ENCODE assay signal across 11 cellular contexts in the genomic region with DNA sequence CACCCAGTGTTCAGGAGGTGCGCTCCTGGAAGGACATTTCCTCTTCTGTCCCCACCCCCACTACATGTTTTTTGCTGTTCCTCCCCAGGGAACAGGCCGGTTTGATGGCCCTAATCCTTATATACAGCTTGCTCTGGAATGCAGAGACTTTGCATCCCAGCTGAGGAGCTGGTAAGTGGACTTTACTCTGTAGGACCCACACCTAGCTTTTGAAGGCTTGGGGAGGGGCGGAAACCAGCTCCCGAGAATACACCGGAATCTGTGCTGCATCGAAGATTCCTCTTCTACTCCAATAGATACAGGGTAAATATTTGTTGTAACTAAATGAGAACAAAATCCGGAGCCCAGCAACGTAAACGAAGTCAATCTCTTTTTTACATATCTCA. TPM values are rescaled to one million over a fixed set of nuclear protein-coding genes. Genes with fewer than 3 reads are reported as not detected.
DNase-seq lines count a peak whose midpoint lies in the region; ATAC-seq and TF ChIP-seq lines count a peak whose summit lies in the region.
"Had no signal": no experiment of that assay in that cellular context is flagged by ENCODE, and none has a peak within 500 bp of the region (broad histone marks: within the 10 kb centered on the region; RNA-seq: fewer than 3 reads in every experiment).

No MANE protein-coding gene starts in this region.

- in situ Hi-C loops in Panc1 (cut with HindIII; ENCODE audit: low pct_unique_long_range_greater_than_20kb, low sequenced_read_pairs) (no loop called here), KBM-7 (cut with MboI; ENCODE audit: low pct_unique_long_range_greater_than_20kb, low sequenced_read_pairs) (no loop called here)

- H3K9ac ChIP-seq in iPS-18a (ENCODE audit: low read length) = peak overlapping the region; percentile 70

- intact Hi-C loops in Panc1 (cut with micrococcal nuclease; ENCODE audit: unreplicated experiment) = loop anchor here (10.0 kb wide), 1 partner anchor 65 kb away; no protein-coding TSS in a partner anchor

- H3K36me3 Mint-ChIP-seq in T-helper 2 cell treated with Interferon-gamma antibody and Interleukin-4, amounts not matched to agents 5 μg/mL and 100 μg/mL, for 36 hours (ENCODE audit: low read depth) = no peaks in the 10 kb centered on the region
- H3K36me3 Mint-ChIP-seq in progenitor cell of endocrine pancreas (ENCODE audit: insufficient read depth) = peaks cover 1% of the 10 kb centered on the region

- H3K4me1 ChIP-seq in Panc1 (ENCODE audit: control insufficient read depth, insufficient read depth, low read length) (peaks cover 30% of the 10 kb centered on the region), iPS-18a (ENCODE audit: control insufficient read depth, low read depth, low read length) (peaks cover 32% of the 10 kb centered on the region), tibial nerve (peaks cover 0 to 19% (median 15%) of the 10 kb centered on the region in 4 donors)

- DNase-seq in T-helper 2 cell treated with Interferon-gamma antibody and Interleukin-4, amounts not matched to agents 5 μg/mL and 100 μg/mL, for 36 hours (ENCODE audit: low spot score) = no peak
- DNase-seq in T-helper 2 cell (no peak), Panc1 (ENCODE audit: low read depth, low spot score) (no peak), progenitor cell of endocrine pancreas (ENCODE audit: low spot score, unreplicated experiment) (no peak), tibial nerve (ENCODE audit: low spot score in 2 of 2) (no peak), KBM-7 (no peak)
- DNase-seq: NCI-H1092; stimulated activated CD4-positive, alpha-beta T cell treated with anti-CD3 and anti-CD28 coated beads, Interleukin-15, amount 100 ng/mL, for 24 hours had no signal

- peak overlapping the region; percentile 78; the same call in 1 of the 2 replicates for H3K27ac ChIP-seq in Panc1 (ENCODE audit: low read length)
- H3K27ac ChIP-seq in iPS-18a (ENCODE audit: low read length) = peak overlapping the region; percentile 70
- H3K27ac ChIP-seq in tibial nerve = peak overlapping the region in 1 of 4 donors; percentile 75

- no peak for TF ChIP-seq EP300 in tibial nerve (IDR thresholded peaks at IDR 0.05)

- CTCF ChIA-PET in Panc1 (lab: Charles Lee) = interaction anchor here (0.6 kb wide), 1 partner anchor 32 kb away, joined by 3 read pairs; no protein-coding TSS in a partner anchor

- no peak for TF ChIP-seq CTCF in Panc1 (IDR thresholded peaks at IDR 0.05)
- no peak for TF ChIP-seq CTCF in progenitor cell of endocrine pancreas (IDR thresholded peaks at IDR 0.05; ENCODE audit: unreplicated experiment)
- TF ChIP-seq CTCF in tibial nerve (IDR thresholded peaks at IDR 0.05) = no peak

- H3K27me3 ChIP-seq in Panc1 (ENCODE audit: control insufficient read depth, insufficient read depth, low read length) = no peaks in the 10 kb centered on the region
- peaks cover 7% of the 10 kb centered on the region for H3K27me3 ChIP-seq in iPS-18a (ENCODE audit: control insufficient read depth, insufficient read depth, low read length)
- peaks cover 0 to 5% of the 10 kb centered on the region in 2 donors for H3K27me3 ChIP-seq in tibial nerve

- no TSS peak for BruUV-seq in Panc1 (replicated peaks; lab: Mats Ljungman, UMichigan)

- no peaks in the 10 kb centered on the region for H3K9me3 ChIP-seq in Panc1 (ENCODE audit: control insufficient read depth, insufficient read depth, low read depth, low read length)
- H3K9me3 ChIP-seq in iPS-18a (ENCODE audit: control insufficient read depth, low read depth, low read length) = no peaks in the 10 kb centered on the region
- H3K9me3 ChIP-seq in tibial nerve = no peaks in the 10 kb centered on the region

- TF ChIP-seq POLR2A in tibial nerve (IDR thresholded peaks at IDR 0.05) = no peak

- 45 to 55% methylated on average over 9 of the region's 9 CpGs for WGBS in tibial nerve, 2 donors

- peaks cover 13% of the 10 kb centered on the region for H3K4me1 Mint-ChIP-seq in T-helper 2 cell treated with Interferon-gamma antibody and Interleukin-4, amounts not matched to agents 5 μg/mL and 100 μg/mL, for 36 hours (ENCODE audit: low read depth)
- H3K4me1 Mint-ChIP-seq in progenitor cell of endocrine pancreas (ENCODE audit: low read depth) = peaks cover 40% of the 10 kb centered on the region

- H3K4me3 Mint-ChIP-seq in T-helper 2 cell treated with Interferon-gamma antibody and Interleukin-4, amounts not matched to agents 5 μg/mL and 100 μg/mL, for 36 hours = peak overlapping the region; percentile 89
- peak overlapping the region; percentile 91 for H3K4me3 Mint-ChIP-seq in progenitor cell of endocrine pancreas (ENCODE audit: low read depth)

- peaks cover 30% of the 10 kb centered on the region for H3K27me3 Mint-ChIP-seq in T-helper 2 cell treated with Interferon-gamma antibody and Interleukin-4, amounts not matched to agents 5 μg/mL and 100 μg/mL, for 36 hours (ENCODE audit: low read depth)
- H3K27me3 Mint-ChIP-seq in progenitor cell of endocrine pancreas = no peaks in the 10 kb centered on the region

- H3K4me3 ChIP-seq in Panc1 (ENCODE audit: low read depth in 2 of 2, low read length in 2 of 2) = no peak overlapping the region
- peak overlapping the region; percentile 81 for H3K4me3 ChIP-seq in iPS-18a (ENCODE audit: low read length)
- H3K4me3 ChIP-seq in tibial nerve = no peak overlapping the region

- ATAC-seq in Panc1 (no peak), GM18519 (IDR thresholded peaks at IDR 0.05; ENCODE audit: low FRiP score, unreplicated experiment) (no peak)
- ATAC-seq: Right ventricle myocardium inferior had no signal

- no peaks in the 10 kb centered on the region; the same call in 1 of the 2 replicates for H3K36me3 ChIP-seq in Panc1 (ENCODE audit: control insufficient read depth, insufficient read depth, low read length)
- H3K36me3 ChIP-seq in iPS-18a (ENCODE audit: control insufficient read depth, low read depth, low read length) = no peaks in the 10 kb centered on the region
- H3K36me3 ChIP-seq in tibial nerve = no peaks in the 10 kb centered on the region

- H3K9me3 Mint-ChIP-seq in T-helper 2 cell treated with Interferon-gamma antibody and Interleukin-4, amounts not matched to agents 5 μg/mL and 100 μg/mL, for 36 hours = no peaks in the 10 kb centered on the region
- no peaks in the 10 kb centered on the region for H3K9me3 Mint-ChIP-seq in progenitor cell of endocrine pancreas (ENCODE audit: low read depth)

- POLR2A ChIA-PET in Panc1 (lab: Charles Lee) = interaction anchor here (0.6 kb wide), 1 partner anchor 256 kb away, joined by 10 read pairs; a partner anchor contains a TSS

- H3K27ac Mint-ChIP-seq in T-helper 2 cell treated with Interferon-gamma antibody and Interleukin-4, amounts not matched to agents 5 μg/mL and 100 μg/mL, for 36 hours = no peak overlapping the region
- H3K27ac Mint-ChIP-seq in progenitor cell of endocrine pancreas = peak overlapping the region; percentile 98

RNA-seq across cellular contexts. Expression of a gene that starts 1.2 kb away (rescaled TPM):
- total RNA-seq in Panc1 (2021; ENCODE audit: unreplicated experiment) (10.2 TPM), progenitor cell of endocrine pancreas (127 and 128 TPM in 2 replicates), tibial nerve (1 to 10 TPM in 3 of 4 donors, under 1 TPM in 1; 0.63 to 4.9 (median 2.0) TPM)
- 7.4 TPM for polyA plus RNA-seq in Panc1 (2012; ENCODE audit: insufficient read length)

RNA-seq across cellular contexts. Expression of a gene that starts 30.1 kb away (rescaled TPM):
- total RNA-seq in Panc1 (2021; ENCODE audit: unreplicated experiment) (66.4 TPM), progenitor cell of endocrine pancreas (12.5 and 14.4 TPM in 2 replicates), tibial nerve (1 to 10 TPM; 3.3 to 8.1 (median 5.3) TPM)
- 68.5 TPM for polyA plus RNA-seq in Panc1 (2012; ENCODE audit: insufficient read length)

RNA-seq across cellular contexts. Expression of a gene that starts 50.7 kb away (rescaled TPM):
- total RNA-seq in Panc1 (2021; ENCODE audit: unreplicated experiment) = 76.0 TPM
- polyA plus RNA-seq in Panc1 (2012; ENCODE audit: insufficient read length) = 29.3 TPM
- 188 and 189 TPM in 2 replicates for total RNA-seq in progenitor cell of endocrine pancreas
- 10 to 100 TPM; 67.2 to 81.0 (median 72.7) TPM for total RNA-seq in tibial nerve

Comparison
In these comparisons a context has a peak if more than half of its experiments do, and no peak if none do; other contexts are left out.
1. RNA of a gene that starts 1.2 kb away (total RNA-seq): 127 to 128 TPM in progenitor cell of endocrine pancreas; 10.2 TPM in Panc1 (single experiment) and 0.63 to 4.9 TPM in tibial nerve; every median in the first group is over 10 times any median in the second.